18 cellular contexts compared by ENCODE assay signal in the genomic region with DNA sequence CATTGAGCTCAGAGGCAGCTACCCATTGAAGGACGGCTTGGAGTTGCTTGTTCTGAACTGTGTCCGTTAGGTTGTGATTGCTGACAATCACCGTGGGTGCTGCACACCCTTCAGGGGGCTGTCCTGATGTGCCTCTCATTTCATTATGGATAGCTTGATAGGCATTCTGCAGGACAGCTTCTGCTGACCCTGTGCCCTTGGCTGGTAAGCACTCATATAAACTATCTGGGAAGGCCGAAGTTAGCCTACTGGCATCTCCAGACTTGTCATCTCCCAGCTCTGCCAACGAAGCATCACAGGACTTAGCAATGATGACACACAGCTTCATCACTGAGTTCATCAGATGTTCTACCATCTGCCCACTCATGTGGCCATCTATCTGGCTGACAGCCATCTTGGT. TPM values are rescaled to one million over a fixed set of nuclear protein-coding genes. Genes with fewer than 3 reads are reported as not detected.
DNase-seq lines count a peak whose midpoint lies in the region; ATAC-seq and TF ChIP-seq lines count a peak whose summit lies in the region.
"Had no signal": no experiment of that assay in that cellular context is flagged by ENCODE, and none has a peak within 500 bp of the region (broad histone marks: within the 10 kb centered on the region; RNA-seq: fewer than 3 reads in every experiment).

No MANE protein-coding gene starts in this region.

- TF ChIP-seq CTCF in epithelial cell of esophagus (IDR thresholded peaks at IDR 0.05; ENCODE audit: insufficient read depth, low read depth, low read length, missing control alignments) = no peak

- H2BK5ac ChIP-seq in neuronal stem cell (ENCODE audit: low read length) = no peak overlapping the region

- no peak overlapping the region for H3K4me2 ChIP-seq in neuronal stem cell (ENCODE audit: insufficient read depth, low read length, poor library complexity, severe bottlenecking)
- H3K4me2 ChIP-seq: BLaER1 had no signal

- no peaks in the 10 kb centered on the region for H3K79me1 ChIP-seq in neuronal stem cell (ENCODE audit: low read depth, low read length)

- H2AK5ac ChIP-seq in neuronal stem cell (ENCODE audit: low read depth, low read length) = no peak overlapping the region

- no peak overlapping the region for H2BK120ac ChIP-seq in neuronal stem cell (ENCODE audit: low read depth, low read length)

- no peak overlapping the region for H2BK15ac ChIP-seq in neuronal stem cell (ENCODE audit: low read length)

- DNase-seq in left cardiac atrium (no peak), Right ventricle myocardium superior (no peak), MG63 (peak; percentile 35), epithelial cell of esophagus (ENCODE audit: low read depth) (peak; percentile 33), neuronal stem cell (ENCODE audit: low spot score) (no peak), mesenteric fat pad (ENCODE audit: low spot score) (no peak)
- DNase-seq: 8988T; CD4-positive, alpha-beta memory T cell; DMS153; DMS79; GDM1; H9 had no signal

- H4K91ac ChIP-seq in neuronal stem cell (ENCODE audit: low read depth, low read length, poor library complexity) = peak overlapping the region; percentile 26

- peak; percentile 74 to 92 for ATAC-seq in left cardiac atrium
- ATAC-seq in Right ventricle myocardium superior (ENCODE audit: poor library complexity) = no peak
- no peak for ATAC-seq in GM21786 (IDR thresholded peaks at IDR 0.05; ENCODE audit: unreplicated experiment)
- no peak for ATAC-seq in GM21526 (IDR thresholded peaks at IDR 0.05; ENCODE audit: low FRiP score, unreplicated experiment)
- ATAC-seq: K562 had no signal

- no peak overlapping the region for H2AFZ ChIP-seq in neuronal stem cell (ENCODE audit: low read length)

- no peak overlapping the region for H3K9ac ChIP-seq in neuronal stem cell (ENCODE audit: low read depth, low read length, poor library complexity)
- H3K9ac ChIP-seq: BLaER1 had no signal

- H3K4me3 ChIP-seq in MG63 (no peak overlapping the region), epithelial cell of esophagus (ENCODE audit: low read length) (no peak overlapping the region), neuronal stem cell (ENCODE audit: low read length in 2 of 2) (no peak overlapping the region)
- H3K4me3 ChIP-seq: BLaER1, K562 had no signal

- no peak overlapping the region for H3K23ac ChIP-seq in neuronal stem cell (ENCODE audit: low read depth, low read length, poor library complexity)

- intact Hi-C loops in left cardiac atrium (cut with DNase I) (no loop called here), Right ventricle myocardium superior (cut with DNase I) (no loop called here)

- H3K9me3 ChIP-seq in MG63 (no peaks in the 10 kb centered on the region), neuronal stem cell (replicated peaks in 1 of 2; ENCODE audit: control insufficient read depth in 2 of 2, insufficient read depth in 1 of 2, low read depth in 1 of 2, low read length in 2 of 2) (no peaks in the 10 kb centered on the region)
- H3K9me3 ChIP-seq: BLaER1 had no signal

- WGBS in neuronal stem cell (ENCODE audit: extremely low coverage in 2 of 2, insufficient read length in 2 of 2, insufficient replicate concordance in 1 of 2), 2 donors = no CpG with 5 or more reads among the region's 5 CpGs

- no peak overlapping the region for H3K4ac ChIP-seq in neuronal stem cell (ENCODE audit: low read length)

- H3K14ac ChIP-seq in neuronal stem cell (ENCODE audit: low read length) = no peak overlapping the region

- peaks cover 0 to 1% of the 10 kb centered on the region in 2 donors for H3K4me1 ChIP-seq in neuronal stem cell (ENCODE audit: control insufficient read depth in 2 of 2, insufficient read depth in 1 of 2, low read depth in 1 of 2, low read length in 2 of 2)
- H3K4me1 ChIP-seq: BLaER1 had no signal

- H3K36me3 ChIP-seq in MG63 (no peaks in the 10 kb centered on the region), neuronal stem cell (replicated peaks in 1 of 2; ENCODE audit: control insufficient read depth in 2 of 2, insufficient read depth in 2 of 2, low read length in 2 of 2) (no peaks in the 10 kb centered on the region)
- H3K36me3 ChIP-seq: BLaER1 had no signal

- peaks cover 24% of the 10 kb centered on the region for H3K27me3 ChIP-seq in MG63
- H3K27me3 ChIP-seq in neuronal stem cell (ENCODE audit: control insufficient read depth in 3 of 3, insufficient read depth in 3 of 3, low read depth in 1 of 3, low read length in 3 of 3) = peaks cover 0 to 6% (median 0%) of the 10 kb centered on the region in 3 experiments
- H3K27me3 ChIP-seq: BLaER1 had no signal

- H3K18ac ChIP-seq in neuronal stem cell (ENCODE audit: low read length) = no peak overlapping the region

- no peak overlapping the region for H3K27ac ChIP-seq in neuronal stem cell (replicated peaks; ENCODE audit: low read length)
- H3K27ac ChIP-seq: BLaER1 had no signal

- H4K8ac ChIP-seq in neuronal stem cell (ENCODE audit: low read depth, low read length) = no peak overlapping the region

- H2BK12ac ChIP-seq in neuronal stem cell (ENCODE audit: low read length) = no peak overlapping the region

RNA-seq across cellular contexts. Expression of a gene that starts 22.3 kb away (rescaled TPM):
- total RNA-seq in left cardiac atrium (1 to 10 TPM; 5.2 to 5.9 TPM), Right ventricle myocardium superior (3.0 TPM), mesenteric fat pad (0.26 TPM)
- total RNA-seq in MG63 (2014; rRNA removed; shearing (Covaris generic); ENCODE audit: low replicate concordance) = not detected in 2 replicates
- polyA plus RNA-seq in neuronal stem cell (2013, experiment 1 of 2) = 1.5 TPM
- polyA plus RNA-seq in neuronal stem cell (2013, experiment 2 of 2) = 1.7 TPM
- total RNA-seq: HT-29 had no signal
- polyA plus RNA-seq: CD14-positive monocyte had no signal

RNA-seq across cellular contexts. Expression of a gene that starts 22.4 kb away (rescaled TPM):
- total RNA-seq in left cardiac atrium = 100 to 1,000 TPM; 201 to 225 TPM
- 371 TPM for total RNA-seq in Right ventricle myocardium superior
- total RNA-seq in MG63 (2014; rRNA removed; shearing (Covaris generic); ENCODE audit: low replicate concordance) = 39.5 and 150 TPM in 2 replicates
- 29.4 TPM for polyA plus RNA-seq in neuronal stem cell (2013, experiment 1 of 2)
- polyA plus RNA-seq in neuronal stem cell (2013, experiment 2 of 2) = 29.9 TPM
- total RNA-seq in mesenteric fat pad = 63.2 TPM

Comparison
In these comparisons a context has a peak if more than half of its experiments do, and no peak if none do; other contexts are left out.
1. ATAC-seq: peak in left cardiac atrium (2 of 2); none in Right ventricle myocardium superior (single experiment), GM21786 (single experiment) and GM21526 (single experiment).
2. DNase-seq: peak in MG63 (single experiment) and epithelial cell of esophagus (single experiment); none in left cardiac atrium (single experiment), Right ventricle myocardium superior (single experiment), neuronal stem cell (single experiment) and mesenteric fat pad (single experiment).